1 cellular context compared by ENCODE assay signal in genomic region chr17:40500709-40501108, GRCh38.
TF ChIP-seq lines count a peak whose summit lies in the region.

No MANE protein-coding gene starts in this region.

TF ChIP-seq in HCT116, 20 proteins besides CTCF, POLR2A, EP300 and RAD21:
- TF ChIP-seq SP1 (IDR thresholded peaks at IDR 0.05; ENCODE audit: low read depth) = no peak
- TF ChIP-seq CBX3 (IDR thresholded peaks at IDR 0.05; ENCODE audit: low read depth) = no peak
- TF ChIP-seq EGR1 (IDR thresholded peaks at IDR 0.05; ENCODE audit: low read depth) = no peak
- TF ChIP-seq SIN3A (IDR thresholded peaks at IDR 0.05; ENCODE audit: low read depth) = no peak
- TF ChIP-seq POLR2AphosphoS5 (IDR thresholded peaks at IDR 0.05; ENCODE audit: low read depth, low read length) = no peak
- no peak for TF ChIP-seq ZFX (IDR thresholded peaks at IDR 0.05)
- no peak for TF ChIP-seq EZH2 (IDR thresholded peaks at IDR 0.05)
- TF ChIP-seq CEBPB (IDR thresholded peaks at IDR 0.05; ENCODE audit: low read depth) = no peak
- TF ChIP-seq ZNF274 (IDR thresholded peaks at IDR 0.05; ENCODE audit: low read depth, low read length) = no peak
- no peak for TF ChIP-seq REST (IDR thresholded peaks at IDR 0.05; ENCODE audit: low read depth)
- TF ChIP-seq TCF7L2 (IDR thresholded peaks at IDR 0.05; ENCODE audit: borderline replicate concordance, extremely low read depth, insufficient read depth, insufficient read length) = no peak
- TF ChIP-seq FOSL1 (IDR thresholded peaks at IDR 0.05; ENCODE audit: low read depth) = no peak
- TF ChIP-seq YY1 (IDR thresholded peaks at IDR 0.05; ENCODE audit: extremely low read depth, insufficient replicate concordance, low read depth, low read length) = no peak
- TF ChIP-seq JUND (IDR thresholded peaks at IDR 0.05) = no peak
- no peak for TF ChIP-seq SRF (IDR thresholded peaks at IDR 0.05; ENCODE audit: low read depth)
TF ChIP-seq in HCT116: peak in this region for 0.
